ENCODE assay signal across 8 cellular contexts in genomic region chr12:113152196-113152834, GRCh38. TPM values are rescaled to one million over a fixed set of nuclear protein-coding genes. Genes with fewer than 3 reads are reported as not detected.
DNase-seq lines count a peak whose midpoint lies in the region; ATAC-seq and TF ChIP-seq lines count a peak whose summit lies in the region.

No MANE protein-coding gene starts in this region.

- peak overlapping the region; percentile 51 to 68 (median 54); a peak in 19 of 20 replicates for H3K4me3 ChIP-seq in BLaER1 treated with 17β-estradiol and CSF1 and Interleukin-3, amounts not matched to agents 10 nM and 100 nM
- peak overlapping the region; percentile 73 for H3K4me3 ChIP-seq in HUES48 (ENCODE audit: low read depth, low read length)
- peak overlapping the region; percentile 75 for H3K4me3 ChIP-seq in naive thymus-derived CD4-positive, alpha-beta T cell (ENCODE audit: low read length)

- no peak for DNase-seq in naive thymus-derived CD4-positive, alpha-beta T cell
- no peak for DNase-seq in kidney tubule cell (ENCODE audit: low spot score)
- no peak for DNase-seq in NCI-H1105 treated with DMSO at 0.1 percent for 48 hours (lab: John Stamatoyannopoulos, UW)
- no peak for DNase-seq in NCI-H146 (lab: John Stamatoyannopoulos, UW)

- H3K9me3 ChIP-seq in BLaER1 treated with 17β-estradiol and CSF1 and Interleukin-3, amounts not matched to agents 10 nM and 100 nM (replicated peaks in 1 of 11): peaks cover 0 to 2% (median 0%) of the 10 kb centered on the region in 11 experiments; a peak in 4 of 22 replicates
- no peaks in the 10 kb centered on the region for H3K9me3 ChIP-seq in HUES48 (ENCODE audit: control insufficient read depth, insufficient read depth, low read length)
- no peaks in the 10 kb centered on the region for H3K9me3 ChIP-seq in naive thymus-derived CD4-positive, alpha-beta T cell (ENCODE audit: control insufficient read depth in 2 of 3, low read length in 3 of 3)

- peak overlapping the region in 6 of 11 experiments; percentile 30 to 72 (median 64); a peak in 9 of 22 replicates for H3K9ac ChIP-seq in BLaER1 treated with 17β-estradiol and CSF1 and Interleukin-3, amounts not matched to agents 10 nM and 100 nM
- no peak overlapping the region for H3K9ac ChIP-seq in HUES48 (ENCODE audit: low read depth, low read length)

- H3K9me3 Mint-ChIP-seq in brain: peaks cover 2 to 3% (median 2%) of the 10 kb centered on the region in 5 experiments
- peaks cover 0 to 4% (median 2%) of the 10 kb centered on the region in 11 donors for H3K9me3 Mint-ChIP-seq in naive thymus-derived CD4-positive, alpha-beta T cell

- no peak for ATAC-seq in naive thymus-derived CD4-positive, alpha-beta T cell
- no peak for ATAC-seq in GM18870 (IDR thresholded peaks at IDR 0.05; ENCODE audit: unreplicated experiment)

- H3K27ac ChIP-seq in BLaER1 treated with 17β-estradiol and CSF1 and Interleukin-3, amounts not matched to agents 10 nM and 100 nM: peak overlapping the region in 1 of 11 experiments; percentile 38; a peak in 1 of 22 replicates
- H3K27ac ChIP-seq in HUES48 (ENCODE audit: low read depth, low read length): no peak overlapping the region
- H3K27ac ChIP-seq in naive thymus-derived CD4-positive, alpha-beta T cell (ENCODE audit: low read depth, low read length): no peak overlapping the region

- H3K36me3 Mint-ChIP-seq in brain: peaks cover 5% of the 10 kb centered on the region
- peaks cover 0 to 4% (median 3%) of the 10 kb centered on the region in 5 donors for H3K36me3 Mint-ChIP-seq in naive thymus-derived CD4-positive, alpha-beta T cell

- H3K4me1 ChIP-seq in BLaER1 treated with 17β-estradiol and CSF1 and Interleukin-3, amounts not matched to agents 10 nM and 100 nM: peaks cover 32 to 73% (median 53%) of the 10 kb centered on the region in 10 experiments
- peaks cover 13% of the 10 kb centered on the region for H3K4me1 ChIP-seq in HUES48 (ENCODE audit: control insufficient read depth, insufficient read depth, low read length)
- peaks cover 0 to 19% of the 10 kb centered on the region in 2 donors for H3K4me1 ChIP-seq in naive thymus-derived CD4-positive, alpha-beta T cell (ENCODE audit: control insufficient read depth in 2 of 2, insufficient read depth in 2 of 2, low read length in 2 of 2)

- intact Hi-C loops in naive thymus-derived CD4-positive, alpha-beta T cell (cut with micrococcal nuclease): loop anchor here (2.0 to 10.0 kb wide), 5 partner anchors 54 to 248 kb away; partner anchors contain the start of genes OAS1 (in 1 of the 2) and TPCN1 (in 1 of the 2)

- peaks cover 2 to 12% (median 7%) of the 10 kb centered on the region in 11 experiments; a peak in 21 of 22 replicates for H3K36me3 ChIP-seq in BLaER1 treated with 17β-estradiol and CSF1 and Interleukin-3, amounts not matched to agents 10 nM and 100 nM
- H3K36me3 ChIP-seq in HUES48 (ENCODE audit: control insufficient read depth, insufficient read depth, low read length): no peaks in the 10 kb centered on the region
- H3K36me3 ChIP-seq in naive thymus-derived CD4-positive, alpha-beta T cell (ENCODE audit: control insufficient read depth in 2 of 3, insufficient read depth in 3 of 3, low read length in 3 of 3): peaks cover 0 to 4% (median 0%) of the 10 kb centered on the region in 3 experiments

- CTCF ChIA-PET in naive thymus-derived CD4-positive, alpha-beta T cell (lab: Charles Lee): interaction anchor here (0.9 to 1.9 kb wide), 3 partner anchors 15 to 159 kb away, joined by 3 to 7 read pairs (median 3); no protein-coding TSS in a partner anchor

- peak overlapping the region in 1 of 5 experiments; percentile 50 for H3K27ac Mint-ChIP-seq in brain
- H3K27ac Mint-ChIP-seq in naive thymus-derived CD4-positive, alpha-beta T cell: peak overlapping the region in 8 of 9 donors; percentile 40 to 93 (median 84)

- TF ChIP-seq CTCF in brain (conservative IDR thresholded peaks at IDR 0.05): no peak

- peak overlapping the region; percentile 86 to 99 (median 93) for H3K4me2 ChIP-seq in BLaER1 treated with 17β-estradiol and CSF1 and Interleukin-3, amounts not matched to agents 10 nM and 100 nM

- POLR2A ChIA-PET in naive thymus-derived CD4-positive, alpha-beta T cell (lab: Charles Lee): interaction anchor here (1.3 kb wide), 1 partner anchor 33 kb away, joined by 4 read pairs; the partner anchor contains the start of genes DDX54 and RITA1

- H3K27me3 ChIP-seq in BLaER1 treated with 17β-estradiol and CSF1 and Interleukin-3, amounts not matched to agents 10 nM and 100 nM: peaks cover 59 to 69% (median 62%) of the 10 kb centered on the region in 11 experiments
- peaks cover 51% of the 10 kb centered on the region for H3K27me3 ChIP-seq in HUES48 (ENCODE audit: control insufficient read depth, insufficient read depth, low read length)
- H3K27me3 ChIP-seq in naive thymus-derived CD4-positive, alpha-beta T cell (ENCODE audit: control insufficient read depth in 2 of 2, insufficient read depth in 2 of 2, low read length in 2 of 2): no peaks in the 10 kb centered on the region

- peaks cover 0 to 55% (median 38%) of the 10 kb centered on the region in 11 experiments; a peak in 18 of 22 replicates for H4K20me1 ChIP-seq in BLaER1 treated with 17β-estradiol and CSF1 and Interleukin-3, amounts not matched to agents 10 nM and 100 nM

- peaks cover 42% of the 10 kb centered on the region for H3K27me3 Mint-ChIP-seq in brain
- H3K27me3 Mint-ChIP-seq in naive thymus-derived CD4-positive, alpha-beta T cell: peaks cover 0 to 40% (median 0%) of the 10 kb centered on the region in 5 donors

- H3K4me3 Mint-ChIP-seq in brain: peak overlapping the region; percentile 70 to 80 (median 75)
- peak overlapping the region; percentile 76 to 88 (median 86) for H3K4me3 Mint-ChIP-seq in naive thymus-derived CD4-positive, alpha-beta T cell

- peaks cover 39% of the 10 kb centered on the region for H3K4me1 Mint-ChIP-seq in brain
- peaks cover 0 to 27% (median 25%) of the 10 kb centered on the region in 7 donors for H3K4me1 Mint-ChIP-seq in naive thymus-derived CD4-positive, alpha-beta T cell

RNA-seq across cellular contexts. Expression of gene CFAP73, which starts 2.8 kb away (rescaled TPM):
- not detected for polyA plus RNA-seq in brain (ENCODE audit: insufficient read depth, low read depth, low replicate concordance)
- under 1 TPM in 3 of 5 experiments, not detected in 2; 0.29 to 0.88 (median 0.48) TPM for total RNA-seq in naive thymus-derived CD4-positive, alpha-beta T cell
- polyA plus RNA-seq in naive thymus-derived CD4-positive, alpha-beta T cell: not detected

RNA-seq across cellular contexts. Expression of gene RASAL1, which starts 16.8 kb away (rescaled TPM):
- 12.3 TPM for polyA plus RNA-seq in brain (ENCODE audit: insufficient read depth, low read depth, low replicate concordance)
- 1 to 10 TPM in 3 of 5 experiments, under 1 TPM in 2; 0.19 to 1.6 (median 1.1) TPM for total RNA-seq in naive thymus-derived CD4-positive, alpha-beta T cell
- polyA plus RNA-seq in naive thymus-derived CD4-positive, alpha-beta T cell: 1 to 10 TPM; 1.6 to 2.1 TPM

RNA-seq across cellular contexts. Expression of gene DDX54, which starts 33.0 kb away (rescaled TPM):
- 41.9 TPM for polyA plus RNA-seq in brain (ENCODE audit: insufficient read depth, low read depth, low replicate concordance)
- 10 to 100 TPM; 55.8 to 81.1 (median 76.7) TPM for total RNA-seq in naive thymus-derived CD4-positive, alpha-beta T cell
- 10 to 100 TPM; 18.9 to 40.3 TPM for polyA plus RNA-seq in naive thymus-derived CD4-positive, alpha-beta T cell

RNA-seq across cellular contexts. Expression of gene RITA1, which starts 33.2 kb away (rescaled TPM):
- polyA plus RNA-seq in brain (ENCODE audit: insufficient read depth, low read depth, low replicate concordance): 29.7 TPM
- total RNA-seq in naive thymus-derived CD4-positive, alpha-beta T cell: 10 to 100 TPM in 3 of 5 experiments, 1 to 10 TPM in 2; 6.4 to 20.2 (median 14.1) TPM
- polyA plus RNA-seq in naive thymus-derived CD4-positive, alpha-beta T cell: 10 to 100 TPM; 23.2 to 28.9 TPM
